Comparison of ENCODE assay signal across 8 cellular contexts in genomic region chr3:183699238-183699947, GRCh38. TPM values are rescaled to one million over a fixed set of nuclear protein-coding genes. Genes with fewer than 3 reads are reported as not detected.
DNase-seq lines count a peak whose midpoint lies in the region; ATAC-seq and TF ChIP-seq lines count a peak whose summit lies in the region.

No MANE protein-coding gene starts in this region.

- POLR2A ChIA-PET in BJ (lab: Charles Lee): no interaction called here

- CTCF ChIA-PET in BJ (lab: Yijun Ruan, JAX): interaction anchor here (1.7 kb wide), 1 partner anchor 68 kb away, joined by 6 read pairs; no protein-coding TSS in a partner anchor

- DNase-seq in BJ (ENCODE audit: low read depth) (no peak), breast epithelium (ENCODE audit: low spot score in 2 of 2) (no peak), GM03348 (ENCODE audit: low spot score) (no peak), dermis blood vessel endothelial cell (no peak)

- peak overlapping the region; percentile 88 for H3K4me2 ChIP-seq in KMS-11

- H3K9me3 ChIP-seq in breast epithelium (no peaks in the 10 kb centered on the region), mucosa of stomach (ENCODE audit: control insufficient read depth, low read length) (no peaks in the 10 kb centered on the region)

- H3K79me2 ChIP-seq in KMS-11 (ENCODE audit: insufficient read depth, low read depth): peaks cover 65% of the 10 kb centered on the region

- 0 out of 2 replicates have a peak, but pooled peaks cover 2% of the 10 kb centered on the region for H3K36me3 ChIP-seq in BJ (ENCODE audit: control insufficient read depth, insufficient read depth, low read length)
- no peaks in the 10 kb centered on the region for H3K36me3 ChIP-seq in KMS-11 (ENCODE audit: insufficient read depth)
- H3K36me3 ChIP-seq in breast epithelium: no peaks in the 10 kb centered on the region
- H3K36me3 ChIP-seq in mucosa of stomach (ENCODE audit: control insufficient read depth, insufficient read depth, low read length): no peaks in the 10 kb centered on the region

- H3K27ac ChIP-seq in KMS-11 (no peak overlapping the region; the same call in 1 of the 2 replicates), breast epithelium (peak overlapping the region in 1 of 2 donors; percentile 90)

- H3K4me1 ChIP-seq in KMS-11 (ENCODE audit: low read depth, poor library complexity, severe bottlenecking) (peaks cover 22% of the 10 kb centered on the region), breast epithelium (no peaks in the 10 kb centered on the region), mucosa of stomach (ENCODE audit: control insufficient read depth, insufficient read depth, low read length) (peaks cover 12% of the 10 kb centered on the region)

- intact Hi-C loops in breast epithelium (cut with DNase I; ENCODE audit: low total_unique reads): no loop called here

- no peaks in the 10 kb centered on the region for H3K27me3 ChIP-seq in BJ (ENCODE audit: control insufficient read depth, insufficient read depth, low read length)
- no peaks in the 10 kb centered on the region for H3K27me3 ChIP-seq in KMS-11 (ENCODE audit: insufficient read depth, low read depth)
- H3K27me3 ChIP-seq in breast epithelium: no peaks in the 10 kb centered on the region
- no peaks in the 10 kb centered on the region for H3K27me3 ChIP-seq in mucosa of stomach (ENCODE audit: control insufficient read depth, insufficient read depth, low read length)

- H4K20me1 ChIP-seq in KMS-11 (ENCODE audit: insufficient read depth): peaks cover 5% of the 10 kb centered on the region; the same call in 1 of the 2 replicates

- H3K4me3 ChIP-seq in BJ (ENCODE audit: low read depth, low read length): peak overlapping the region; percentile 97
- peak overlapping the region; percentile 74 for H3K4me3 ChIP-seq in KMS-11 (IDR thresholded peaks at IDR 0.05; ENCODE audit: insufficient read depth, low read depth, low read length)
- peak overlapping the region in 2 of 3 donors; percentile 92 to 97 for H3K4me3 ChIP-seq in breast epithelium
- no peak overlapping the region for H3K4me3 ChIP-seq in mucosa of stomach (ENCODE audit: low read length)

- no peak for TF ChIP-seq CTCF in BJ (IDR thresholded peaks at IDR 0.05; ENCODE audit: insufficient read depth, low read depth, low read length)
- no peak for TF ChIP-seq CTCF in KMS-11 (conservative IDR thresholded peaks at IDR 0.05; ENCODE audit: low read depth, low read length)
- TF ChIP-seq CTCF in breast epithelium (IDR thresholded peaks at IDR 0.05): no peak

- no peak overlapping the region for H2AFZ ChIP-seq in KMS-11 (ENCODE audit: low read depth)

- H3K9ac ChIP-seq in KMS-11: peak overlapping the region; percentile 98; the same call in 1 of the 2 replicates
- peak overlapping the region; percentile 92 for H3K9ac ChIP-seq in mucosa of stomach (ENCODE audit: low read length)

- ATAC-seq in GM21381 (IDR thresholded peaks at IDR 0.05; ENCODE audit: unreplicated experiment) (no peak), HG02973 (IDR thresholded peaks at IDR 0.05; ENCODE audit: unreplicated experiment) (no peak)

- TF ChIP-seq POLR2A in breast epithelium (IDR thresholded peaks at IDR 0.05): no peak

RNA-seq across cellular contexts. Expression of gene YEATS2, which starts 1.8 kb away (rescaled TPM):
- polyA plus RNA-seq in BJ (2011; rRNA removed): 34.5 and 35.5 TPM in 2 replicates
- 28.6 and 42.1 TPM in 2 replicates for polyA minus RNA-seq in BJ (2011; rRNA and poly(A)+ RNA removed)
- total RNA-seq in breast epithelium (10 to 100 TPM; 11.5 to 32.8 (median 26.6) TPM), dermis blood vessel endothelial cell (40.8 and 41.1 TPM in 2 replicates)
